ENCODE assay signal across 1 cellular context in the genomic region with DNA sequence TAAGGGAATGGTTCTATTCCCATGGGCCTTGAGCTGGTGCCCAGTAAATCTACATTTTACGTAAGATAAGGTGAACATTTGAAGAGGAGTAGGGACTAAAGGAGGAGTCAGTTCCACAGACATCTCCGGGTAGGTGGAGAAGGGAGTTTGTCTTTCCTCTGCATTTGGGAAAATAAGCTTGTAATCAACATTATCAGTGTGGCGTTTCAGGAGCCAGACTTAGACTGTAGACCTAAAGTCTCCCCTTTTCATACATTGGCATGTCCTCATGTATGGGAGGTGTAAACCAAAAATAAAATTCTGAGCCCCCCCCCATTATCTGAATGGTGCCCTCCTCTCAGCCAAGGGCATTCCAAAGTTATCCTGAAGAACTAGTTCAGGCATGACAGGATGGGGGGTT.
TF ChIP-seq lines count a peak whose summit lies in the region.

No MANE protein-coding gene starts in this region.

TF ChIP-seq in SK-N-SH treated with all-trans-retinoic acid at 6 μM for 48 hours, 23 proteins besides CTCF, POLR2A, EP300 and RAD21 (continued from another document):
- TF ChIP-seq POU6F1 (CRISPR knock-in tag; IDR thresholded peaks at IDR 0.05; ENCODE audit: borderline replicate concordance, low read depth): no peak
- TF ChIP-seq ZFP3 (CRISPR knock-in tag; IDR thresholded peaks at IDR 0.05): no peak
- TF ChIP-seq ZC3H10 (CRISPR knock-in tag; IDR thresholded peaks at IDR 0.05): no peak
- TF ChIP-seq ARNTL (CRISPR knock-in tag; IDR thresholded peaks at IDR 0.05; ENCODE audit: borderline replicate concordance, low read depth): no peak
- TF ChIP-seq PATZ1 (CRISPR knock-in tag; IDR thresholded peaks at IDR 0.05; ENCODE audit: borderline replicate concordance): no peak
- no peak for TF ChIP-seq ISL1 (CRISPR knock-in tag; IDR thresholded peaks at IDR 0.05)
- no peak for TF ChIP-seq ZNF70 (CRISPR knock-in tag; IDR thresholded peaks at IDR 0.05)
- no peak for TF ChIP-seq PPARA (CRISPR knock-in tag; IDR thresholded peaks at IDR 0.05; ENCODE audit: borderline replicate concordance)
- no peak for TF ChIP-seq TSHZ2 (CRISPR knock-in tag; IDR thresholded peaks at IDR 0.05)
- TF ChIP-seq BACH2 (CRISPR knock-in tag; IDR thresholded peaks at IDR 0.05; ENCODE audit: borderline replicate concordance): no peak
- TF ChIP-seq GLIS3 (CRISPR knock-in tag; IDR thresholded peaks at IDR 0.05): no peak
- no peak for TF ChIP-seq TCF4 (CRISPR knock-in tag; IDR thresholded peaks at IDR 0.05; ENCODE audit: borderline replicate concordance)
